ENCODE assay signal across 10 cellular contexts in genomic region chr5:111703662-111704061, GRCh38. TPM values are rescaled to one million over a fixed set of nuclear protein-coding genes. Genes with fewer than 3 reads are reported as not detected.
DNase-seq lines count a peak whose midpoint lies in the region; ATAC-seq and TF ChIP-seq lines count a peak whose summit lies in the region.
"Had no signal": no experiment of that assay in that cellular context is flagged by ENCODE, and none has a peak within 500 bp of the region (broad histone marks: within the 10 kb centered on the region; RNA-seq: fewer than 3 reads in every experiment).

No MANE protein-coding gene starts in this region.

- H3K27me3 ChIP-seq in Loucy (ENCODE audit: insufficient read depth, low read length, poor library complexity, severe bottlenecking) = no peaks in the 10 kb centered on the region
- H3K27me3 ChIP-seq in thymus (ENCODE audit: control insufficient read depth, insufficient read depth) = no peaks in the 10 kb centered on the region
- H3K27me3 ChIP-seq in uterus = no peaks in the 10 kb centered on the region
- H3K27me3 ChIP-seq: tibial nerve had no signal

- peaks cover 7% of the 10 kb centered on the region for H3K27me3 Mint-ChIP-seq in activated naive CD4-positive, alpha-beta T cell treated with anti-CD3 and anti-CD28 coated beads, Interleukin-2, amount 10 ng/mL, durations not matched to agents 7 days and 5 days

- peak; percentile 44 for DNase-seq in activated naive CD4-positive, alpha-beta T cell treated with anti-CD3 and anti-CD28 coated beads, Interleukin-2, amount 10 ng/mL, durations not matched to agents 7 days and 5 days
- DNase-seq in activated naive CD4-positive, alpha-beta T cell treated with anti-CD3 and anti-CD28 coated beads, Interleukin-2, amount 50 U/mL, for 16 hours = no peak
- DNase-seq in mesenteric fat pad (ENCODE audit: low spot score) (no peak), HUDEP-2 (lab: John Stamatoyannopoulos, UW; ENCODE audit: unreplicated experiment in 76 of 76) (no peak), uterus (no peak)
- DNase-seq: anterior cingulate cortex had no signal

- intact Hi-C loops in uterus (cut with DNase I; ENCODE audit: low total_unique reads) = no loop called here

- H3K9me3 ChIP-seq in Loucy (ENCODE audit: insufficient read depth, low read depth, low read length) (no peaks in the 10 kb centered on the region), thymus (ENCODE audit: control insufficient read depth) (no peaks in the 10 kb centered on the region), uterus (no peaks in the 10 kb centered on the region)
- H3K9me3 ChIP-seq: tibial nerve had no signal

- ATAC-seq in HG02763 (IDR thresholded peaks at IDR 0.05; ENCODE audit: unreplicated experiment) = peak; percentile 98

- no peak for TF ChIP-seq CTCF in Loucy (conservative IDR thresholded peaks at IDR 0.05; ENCODE audit: low read length)
- TF ChIP-seq CTCF in uterus (IDR thresholded peaks at IDR 0.05) = no peak

- no peak overlapping the region for H3K4me3 Mint-ChIP-seq in activated naive CD4-positive, alpha-beta T cell treated with anti-CD3 and anti-CD28 coated beads, Interleukin-2, amount 10 ng/mL, durations not matched to agents 7 days and 5 days

- peak overlapping the region; percentile 48 for H3K9ac ChIP-seq in Loucy (ENCODE audit: low read depth, low read length, poor library complexity, severe bottlenecking)

- no peaks in the 10 kb centered on the region for H3F3A ChIP-seq in Loucy (ENCODE audit: low read depth)

- H3K4me3 ChIP-seq in Loucy (ENCODE audit: low read length, poor library complexity, severe bottlenecking) (peak overlapping the region; percentile 57), thymus (ENCODE audit: low read length) (peak overlapping the region; percentile 32), uterus (no peak overlapping the region)
- H3K4me3 ChIP-seq: tibial nerve had no signal

- no peaks in the 10 kb centered on the region for H3K9me2 ChIP-seq in Loucy (replicated peaks; ENCODE audit: low read depth, low read length)

- peak overlapping the region; percentile 15; the same call in 1 of the 2 replicates for H2AFZ ChIP-seq in Loucy (ENCODE audit: low read length)

- peaks cover 16% of the 10 kb centered on the region for H3K4me1 Mint-ChIP-seq in activated naive CD4-positive, alpha-beta T cell treated with anti-CD3 and anti-CD28 coated beads, Interleukin-2, amount 10 ng/mL, durations not matched to agents 7 days and 5 days

- H3K9me3 Mint-ChIP-seq in activated naive CD4-positive, alpha-beta T cell treated with anti-CD3 and anti-CD28 coated beads, Interleukin-2, amount 10 ng/mL, durations not matched to agents 7 days and 5 days = no peaks in the 10 kb centered on the region

- WGBS in thymus = 3% methylated on average over 3 of the region's 3 CpGs

- CTCF ChIA-PET in activated naive CD4-positive, alpha-beta T cell treated with anti-CD3 and anti-CD28 coated beads, Interleukin-2, amount 10 ng/mL, durations not matched to agents 7 days and 5 days (lab: Charles Lee) = interaction anchor here (0.9 kb wide), 1 partner anchor 153 kb away, joined by 3 read pairs; no protein-coding TSS in a partner anchor

- H3K27ac ChIP-seq in thymus (ENCODE audit: low read depth) (peak overlapping the region; percentile 55), uterus (no peak overlapping the region)
- H3K27ac ChIP-seq: tibial nerve had no signal

- peak overlapping the region; percentile 75 for H3K4me2 ChIP-seq in Loucy (ENCODE audit: low read depth, low read length, poor library complexity, severe bottlenecking)

- no peaks in the 10 kb centered on the region for H3K36me3 ChIP-seq in Loucy (ENCODE audit: insufficient read depth, low read length)
- no peaks in the 10 kb centered on the region for H3K36me3 ChIP-seq in thymus (ENCODE audit: control insufficient read depth, insufficient read depth)
- H3K36me3 ChIP-seq in uterus = no peaks in the 10 kb centered on the region
- H3K36me3 ChIP-seq: tibial nerve had no signal

- no peak for TF ChIP-seq POLR2A in uterus (IDR thresholded peaks at IDR 0.05)

- H4K20me1 ChIP-seq in Loucy (ENCODE audit: insufficient read depth, low read length, poor library complexity, severe bottlenecking) = no peaks in the 10 kb centered on the region

- no peaks in the 10 kb centered on the region for H3K79me2 ChIP-seq in Loucy (ENCODE audit: insufficient read depth, low read length)

- no peaks in the 10 kb centered on the region for H3K36me3 Mint-ChIP-seq in activated naive CD4-positive, alpha-beta T cell treated with anti-CD3 and anti-CD28 coated beads, Interleukin-2, amount 10 ng/mL, durations not matched to agents 7 days and 5 days

- no peak overlapping the region for H3K27ac Mint-ChIP-seq in activated naive CD4-positive, alpha-beta T cell treated with anti-CD3 and anti-CD28 coated beads, Interleukin-2, amount 10 ng/mL, durations not matched to agents 7 days and 5 days

- H3K4me1 ChIP-seq in Loucy (ENCODE audit: insufficient read depth, low read length, poor library complexity, severe bottlenecking) = peaks cover 22% of the 10 kb centered on the region
- H3K4me1 ChIP-seq in thymus (ENCODE audit: control insufficient read depth, insufficient read depth, low read length) = peaks cover 11% of the 10 kb centered on the region
- no peaks in the 10 kb centered on the region for H3K4me1 ChIP-seq in uterus
- H3K4me1 ChIP-seq: tibial nerve had no signal

RNA-seq across cellular contexts. Expression of gene NREP, which starts 53.3 kb away (rescaled TPM):
- polyA plus RNA-seq in thymus = 76.6 TPM
- total RNA-seq in mesenteric fat pad (6.8 TPM), uterus (100 to 1,000 TPM in 1 of 4 donors, 10 to 100 TPM in 3; 21.4 to 779 (median 52.6) TPM)

Comparison
In these comparisons a context has a peak if more than half of its experiments do, and no peak if none do; other contexts are left out.
1. H3K4me3 ChIP-seq: peak in Loucy (single experiment) and thymus (single experiment); none in uterus (0 of 2).